ENCODE assay signal across 8 cellular contexts in genomic region chr1:8817413-8818324, GRCh38.
DNase-seq lines count a peak whose midpoint lies in the region; ATAC-seq lines count a peak whose summit lies in the region.

Gene RERE (minus strand): TSS chr1:8817640.

- peak; percentile 90 for ATAC-seq in GM21526 (IDR thresholded peaks at IDR 0.05; ENCODE audit: low FRiP score, unreplicated experiment)

- H3K4me3 ChIP-seq in mucosa of rectum (ENCODE audit: low read length in 2 of 2), result peak within 1 kb of the TSS; percentile 90 to 92

- no peaks in the 10 kb centered on the region for H3K9me3 ChIP-seq in mucosa of rectum (ENCODE audit: control insufficient read depth in 2 of 2, low read length in 2 of 2)

- H3K27me3 ChIP-seq in mucosa of rectum (ENCODE audit: control insufficient read depth in 2 of 2, insufficient read depth in 2 of 2, low read length in 2 of 2), result no peaks in the 10 kb centered on the region

- DNase-seq in DMS 273 treated with DMSO at 0.1 percent for 48 hours (lab: John Stamatoyannopoulos, UW) (peak; percentile 75), HuH-7 (ENCODE audit: low spot score) (peak; percentile 97), OCI-M2 (lab: John Stamatoyannopoulos, UW; ENCODE audit: unreplicated experiment) (peak; percentile 28), activated T-cell treated with anti-CD3 and anti-CD28 coated beads for 24 hours (ENCODE audit: low read depth) (peak; percentile 95), epithelial cell of prostate (ENCODE audit: low read depth, low spot score) (peak; percentile 73)
- DNase-seq in stimulated activated CD8-positive, alpha-beta memory T cell treated with anti-CD3 and anti-CD28 coated beads, Interleukin-4, amount 100 ng/mL, for 4 hours (ENCODE audit: low read depth in 2 of 2, low spot score in 1 of 2), result peak; percentile 88 to 90

- H3K36me3 ChIP-seq in mucosa of rectum (ENCODE audit: control insufficient read depth in 2 of 2, insufficient read depth in 2 of 2, low read length in 2 of 2), result no peaks in the 10 kb centered on the region

- peaks cover 3 to 22% of the 10 kb centered on the region in 2 donors for H3K4me1 ChIP-seq in mucosa of rectum (ENCODE audit: control insufficient read depth in 2 of 2, insufficient read depth in 2 of 2, low read length in 2 of 2)

- H3K9ac ChIP-seq in mucosa of rectum (ENCODE audit: low read depth in 1 of 2, low read length in 2 of 2), result peak within 1 kb of the TSS; percentile 88 to 94

- peak within 1 kb of the TSS; percentile 92 for H3K27ac ChIP-seq in epithelial cell of prostate
- peak within 1 kb of the TSS; percentile 91 to 93 for H3K27ac ChIP-seq in mucosa of rectum (ENCODE audit: low read depth in 2 of 2, low read length in 2 of 2)

Comparison
In these comparisons a context has a peak if more than half of its experiments do, and no peak if none do; other contexts are left out.
1. Peak in every context shown above with its lines: DNase-seq, ATAC-seq, H3K4me3 ChIP-seq and H3K27ac ChIP-seq.
2. DNase-seq: peak in every context shown above with its lines; median percentile 97 in HuH-7; 95 in activated T-cell treated with anti-CD3 and anti-CD28 coated beads for 24 hours; 89 in stimulated activated CD8-positive, alpha-beta memory T cell treated with anti-CD3 and anti-CD28 coated beads, Interleukin-4, amount 100 ng/mL, for 4 hours; 75 in DMS 273 treated with DMSO at 0.1 percent for 48 hours; 73 in epithelial cell of prostate; 28 in OCI-M2.